In genomic region chrX:41293269-41293668, GRCh38 we compare ENCODE assay signal across 9 cellular contexts. TPM values are rescaled to one million over a fixed set of nuclear protein-coding genes. Genes with fewer than 3 reads are reported as not detected.
DNase-seq lines count a peak whose midpoint lies in the region; ATAC-seq and TF ChIP-seq lines count a peak whose summit lies in the region.
"Had no signal": no experiment of that assay in that cellular context is flagged by ENCODE, and none has a peak within 500 bp of the region (broad histone marks: within the 10 kb centered on the region; RNA-seq: fewer than 3 reads in every experiment).

No MANE protein-coding gene starts in this region.

- H2AFZ ChIP-seq in neural progenitor cell (replicated peaks) = no peak overlapping the region

- POLR2A ChIA-PET in activated CD8-positive, alpha-beta T cell treated with anti-CD3 and anti-CD28 coated beads, Interleukin-2, amount 10 ng/mL, durations not matched to agents 7 days and 5 days (lab: Charles Lee) = no interaction called here

- H3K27me3 ChIP-seq in neural progenitor cell = no peaks in the 10 kb centered on the region
- no peaks in the 10 kb centered on the region for H3K27me3 ChIP-seq in MG63

- no peaks in the 10 kb centered on the region for H3K27me3 Mint-ChIP-seq in activated CD8-positive, alpha-beta memory T cell treated with anti-CD3 and anti-CD28 coated beads, Interleukin-2, amount 10 ng/mL, durations not matched to agents 7 days and 5 days
- no peaks in the 10 kb centered on the region for H3K27me3 Mint-ChIP-seq in activated CD8-positive, alpha-beta T cell treated with anti-CD3 and anti-CD28 coated beads, Interleukin-2, amount 10 ng/mL, durations not matched to agents 7 days and 5 days (ENCODE audit: low read depth)
- peaks cover 2% of the 10 kb centered on the region for H3K27me3 Mint-ChIP-seq in neural progenitor cell (ENCODE audit: insufficient read depth, low read depth)

- peak; percentile 47 for ATAC-seq in activated CD8-positive, alpha-beta memory T cell treated with anti-CD3 and anti-CD28 coated beads, Interleukin-2, amount 10 ng/mL, durations not matched to agents 7 days and 5 days
- ATAC-seq in activated CD8-positive, alpha-beta T cell treated with anti-CD3 and anti-CD28 coated beads, Interleukin-2, amount 10 ng/mL, durations not matched to agents 7 days and 5 days = no peak

- TF ChIP-seq CTCF in LNCaP clone FGC (IDR thresholded peaks at IDR 0.05; ENCODE audit: control insufficient read depth, extremely low read depth, insufficient read depth) (peak; percentile 36), neural progenitor cell (IDR thresholded peaks at IDR 0.05) (peak; percentile 32)

- H3K27ac Mint-ChIP-seq in activated CD8-positive, alpha-beta memory T cell treated with anti-CD3 and anti-CD28 coated beads, Interleukin-2, amount 10 ng/mL, durations not matched to agents 7 days and 5 days = no peak overlapping the region
- no peak overlapping the region for H3K27ac Mint-ChIP-seq in activated CD8-positive, alpha-beta T cell treated with anti-CD3 and anti-CD28 coated beads, Interleukin-2, amount 10 ng/mL, durations not matched to agents 7 days and 5 days
- peak overlapping the region; percentile 18 for H3K27ac Mint-ChIP-seq in neural progenitor cell

- no peaks in the 10 kb centered on the region for H3K4me1 Mint-ChIP-seq in activated CD8-positive, alpha-beta memory T cell treated with anti-CD3 and anti-CD28 coated beads, Interleukin-2, amount 10 ng/mL, durations not matched to agents 7 days and 5 days
- no peaks in the 10 kb centered on the region for H3K4me1 Mint-ChIP-seq in activated CD8-positive, alpha-beta T cell treated with anti-CD3 and anti-CD28 coated beads, Interleukin-2, amount 10 ng/mL, durations not matched to agents 7 days and 5 days (ENCODE audit: low read depth)
- peaks cover 14% of the 10 kb centered on the region for H3K4me1 Mint-ChIP-seq in neural progenitor cell

- peaks cover 39% of the 10 kb centered on the region for H3F3A ChIP-seq in neural progenitor cell (ENCODE audit: low read depth)

- no peaks in the 10 kb centered on the region for H3K36me3 Mint-ChIP-seq in activated CD8-positive, alpha-beta memory T cell treated with anti-CD3 and anti-CD28 coated beads, Interleukin-2, amount 10 ng/mL, durations not matched to agents 7 days and 5 days
- H3K36me3 Mint-ChIP-seq in activated CD8-positive, alpha-beta T cell treated with anti-CD3 and anti-CD28 coated beads, Interleukin-2, amount 10 ng/mL, durations not matched to agents 7 days and 5 days (ENCODE audit: low read depth) = peaks cover 3% of the 10 kb centered on the region
- peaks cover 1% of the 10 kb centered on the region for H3K36me3 Mint-ChIP-seq in neural progenitor cell

- H3K27ac ChIP-seq in neural progenitor cell = no peak overlapping the region

- peak; percentile 40 for DNase-seq in activated CD8-positive, alpha-beta memory T cell treated with anti-CD3 and anti-CD28 coated beads, Interleukin-2, amount 10 ng/mL, durations not matched to agents 7 days and 5 days
- no peak for DNase-seq in activated CD8-positive, alpha-beta memory T cell treated with anti-CD3 and anti-CD28 coated beads, Interleukin-2, amount 50 U/mL, for 48 hours
- DNase-seq in LNCaP clone FGC (ENCODE audit: low read depth) (no peak), neural progenitor cell (ENCODE audit: low spot score) (peak; percentile 32), putamen (ENCODE audit: low spot score) (no peak), MG63 (no peak), foreskin melanocyte (no peak)
- DNase-seq in activated CD8-positive, alpha-beta T cell treated with anti-CD3 and anti-CD28 coated beads, Interleukin-2, amount 10 ng/mL, durations not matched to agents 7 days and 5 days = peak; percentile 21
- DNase-seq: Calu3 had no signal

- no peak overlapping the region for H3K4me2 ChIP-seq in neural progenitor cell

- no peak overlapping the region for H3K9ac ChIP-seq in neural progenitor cell

- H3K9me3 ChIP-seq in neural progenitor cell (ENCODE audit: low read depth) (peaks cover 3% of the 10 kb centered on the region), MG63 (peaks cover 2% of the 10 kb centered on the region; the same call in 1 of the 2 replicates)

- H3K79me2 ChIP-seq in neural progenitor cell (ENCODE audit: low read depth) = no peaks in the 10 kb centered on the region

- H3K4me3 ChIP-seq in LNCaP clone FGC (ENCODE audit: low read depth, low read length) (no peak overlapping the region), neural progenitor cell (no peak overlapping the region), MG63 (no peak overlapping the region)

- no peaks in the 10 kb centered on the region for H4K20me1 ChIP-seq in neural progenitor cell (ENCODE audit: low read depth)

- CTCF ChIA-PET in activated CD8-positive, alpha-beta memory T cell treated with anti-CD3 and anti-CD28 coated beads, Interleukin-2, amount 10 ng/mL, durations not matched to agents 7 days and 5 days (lab: Charles Lee) = no interaction called here
- CTCF ChIA-PET in activated CD8-positive, alpha-beta T cell treated with anti-CD3 and anti-CD28 coated beads, Interleukin-2, amount 10 ng/mL, durations not matched to agents 7 days and 5 days (lab: Charles Lee) = interaction anchor here (0.8 to 1.2 kb wide), 2 partner anchors 113 to 155 kb away, joined by 3 to 5 read pairs; no protein-coding TSS in a partner anchor

- peaks cover 4% of the 10 kb centered on the region for H3K9me3 Mint-ChIP-seq in activated CD8-positive, alpha-beta memory T cell treated with anti-CD3 and anti-CD28 coated beads, Interleukin-2, amount 10 ng/mL, durations not matched to agents 7 days and 5 days (ENCODE audit: low read depth)
- no peaks in the 10 kb centered on the region for H3K9me3 Mint-ChIP-seq in activated CD8-positive, alpha-beta T cell treated with anti-CD3 and anti-CD28 coated beads, Interleukin-2, amount 10 ng/mL, durations not matched to agents 7 days and 5 days (ENCODE audit: insufficient read depth)
- peaks cover 25% of the 10 kb centered on the region for H3K9me3 Mint-ChIP-seq in neural progenitor cell

- no peak overlapping the region for H3K4me3 Mint-ChIP-seq in activated CD8-positive, alpha-beta memory T cell treated with anti-CD3 and anti-CD28 coated beads, Interleukin-2, amount 10 ng/mL, durations not matched to agents 7 days and 5 days
- H3K4me3 Mint-ChIP-seq in activated CD8-positive, alpha-beta T cell treated with anti-CD3 and anti-CD28 coated beads, Interleukin-2, amount 10 ng/mL, durations not matched to agents 7 days and 5 days = no peak overlapping the region
- H3K4me3 Mint-ChIP-seq in neural progenitor cell = no peak overlapping the region

- H3K36me3 ChIP-seq in neural progenitor cell (no peaks in the 10 kb centered on the region), MG63 (no peaks in the 10 kb centered on the region)

- peaks cover 21% of the 10 kb centered on the region for H3K4me1 ChIP-seq in neural progenitor cell

RNA-seq across cellular contexts. Expression of gene DDX3X, which starts 40.7 kb away (rescaled TPM):
- 100 to 1,000 TPM; 198 to 253 TPM for total RNA-seq in activated CD8-positive, alpha-beta memory T cell treated with anti-CD3 and anti-CD28 coated beads, Interleukin-2, amount 10 ng/mL, durations not matched to agents 7 days and 5 days
- total RNA-seq in activated CD8-positive, alpha-beta T cell treated with anti-CD3 and anti-CD28 coated beads, Interleukin-2, amount 10 ng/mL, durations not matched to agents 7 days and 5 days = 100 to 1,000 TPM; 191 to 213 TPM
- total RNA-seq in neural progenitor cell (ENCODE audit: low replicate concordance) = 216 and 264 TPM in 2 replicates
- total RNA-seq in MG63 (2014; rRNA removed; shearing (Covaris generic); ENCODE audit: low replicate concordance) = 94.9 and 143 TPM in 2 replicates

Comparison
In these comparisons a context has a peak if more than half of its experiments do, and no peak if none do; other contexts are left out.
1. DNase-seq: peak in activated CD8-positive, alpha-beta memory T cell treated with anti-CD3 and anti-CD28 coated beads, Interleukin-2, amount 10 ng/mL, durations not matched to agents 7 days and 5 days (single experiment), activated CD8-positive, alpha-beta T cell treated with anti-CD3 and anti-CD28 coated beads, Interleukin-2, amount 10 ng/mL, durations not matched to agents 7 days and 5 days (single experiment) and neural progenitor cell (single experiment); none in activated CD8-positive, alpha-beta memory T cell treated with anti-CD3 and anti-CD28 coated beads, Interleukin-2, amount 50 U/mL, for 48 hours (single experiment), LNCaP clone FGC (single experiment), putamen (single experiment), MG63 (single experiment) and foreskin melanocyte (single experiment).